9 cellular contexts compared by ENCODE assay signal in genomic region chr9:105656131-105656921, GRCh38. TPM values are rescaled to one million over a fixed set of nuclear protein-coding genes. Genes with fewer than 3 reads are reported as not detected.
DNase-seq lines count a peak whose midpoint lies in the region; ATAC-seq and TF ChIP-seq lines count a peak whose summit lies in the region.
"Had no signal": no experiment of that assay in that cellular context is flagged by ENCODE, and none has a peak within 500 bp of the region (broad histone marks: within the 10 kb centered on the region; RNA-seq: fewer than 3 reads in every experiment).

No MANE protein-coding gene starts in this region.

- no peak for TF ChIP-seq POLR2A in Peyer's patch (IDR thresholded peaks at IDR 0.05)

- H3K4me3 ChIP-seq in Peyer's patch (peak overlapping the region; percentile 23 to 63 (median 49)), duodenal mucosa (ENCODE audit: low read depth in 1 of 2, low read length in 2 of 2) (peak overlapping the region; percentile 65 to 68), urinary bladder (ENCODE audit: low read depth, low read length) (peak overlapping the region; percentile 35)

- no peaks in the 10 kb centered on the region for H3K9me3 Mint-ChIP-seq in memory B cell

- peaks cover 21% of the 10 kb centered on the region for H3K4me1 Mint-ChIP-seq in memory B cell

- TF ChIP-seq CTCF in 22Rv1 (IDR thresholded peaks at IDR 0.05) = peak; percentile 86
- TF ChIP-seq CTCF in GM10248 (IDR thresholded peaks at IDR 0.05; ENCODE audit: control extremely low read depth, extremely low read depth, low read depth, missing control alignments) = peak; percentile 61
- TF ChIP-seq CTCF in Peyer's patch (IDR thresholded peaks at IDR 0.05) = peak in 4 of 6 experiments; percentile 22 to 46 (median 37)

- CTCF ChIA-PET in GM10248 (lab: Yijun Ruan, JAX) = interaction anchor here (1.0 to 3.2 kb wide), 13 partner anchors 8 to 418 kb away, joined by 3 to 15 read pairs (median 5); no protein-coding TSS in a partner anchor

- H3K27me3 Mint-ChIP-seq in memory B cell = peaks cover 5% of the 10 kb centered on the region

- H3K36me3 ChIP-seq in Peyer's patch = no peaks in the 10 kb centered on the region
- no peaks in the 10 kb centered on the region for H3K36me3 ChIP-seq in duodenal mucosa (ENCODE audit: control insufficient read depth in 1 of 2, insufficient read depth in 2 of 2, low read length in 2 of 2)
- no peaks in the 10 kb centered on the region for H3K36me3 ChIP-seq in urinary bladder (ENCODE audit: insufficient read depth)

- peak overlapping the region; percentile 28 for H3K27ac Mint-ChIP-seq in memory B cell

- DNase-seq in GM10248 (ENCODE audit: extremely low spot score) (peak; percentile 78), Peyer's patch (peak in 2 of 3 donors; percentile 52 to 56), memory B cell (ENCODE audit: low spot score in 2 of 2) (peak in 1 of 2 donors; percentile 19), cortex of kidney (lab: John Stamatoyannopoulos, UW) (no peak)

- peaks cover 0 to 8% of the 10 kb centered on the region in 2 donors for H3K27me3 ChIP-seq in Peyer's patch
- peaks cover 13 to 19% of the 10 kb centered on the region in 2 donors for H3K27me3 ChIP-seq in duodenal mucosa (ENCODE audit: control insufficient read depth in 1 of 2, insufficient read depth in 2 of 2, low read length in 2 of 2)

- H3K9me3 ChIP-seq in Peyer's patch = no peaks in the 10 kb centered on the region
- H3K9me3 ChIP-seq in duodenal mucosa (ENCODE audit: control insufficient read depth in 1 of 2, low read length in 2 of 2) = no peaks in the 10 kb centered on the region

- no peak overlapping the region for H3K27ac ChIP-seq in 22Rv1
- H3K27ac ChIP-seq in Peyer's patch = no peak overlapping the region
- no peak overlapping the region for H3K27ac ChIP-seq in duodenal mucosa (ENCODE audit: low read depth, low read length)
- H3K27ac ChIP-seq in urinary bladder (ENCODE audit: low read depth) = no peak overlapping the region

- H3K9ac ChIP-seq in duodenal mucosa (ENCODE audit: low read depth in 1 of 2, low read length in 2 of 2) = peak overlapping the region; percentile 3 to 12

- H3K4me3 Mint-ChIP-seq in memory B cell = peak overlapping the region; percentile 82

- H3K36me3 Mint-ChIP-seq in memory B cell = no peaks in the 10 kb centered on the region

- ATAC-seq in HG02973 (IDR thresholded peaks at IDR 0.05; ENCODE audit: unreplicated experiment) = peak; percentile 58
- peak; percentile 75 for ATAC-seq in memory B cell (ENCODE audit: low read depth)
- ATAC-seq: HCT116 had no signal

- 2% methylated on average over 75 of the region's 75 CpGs for WGBS in urinary bladder

- POLR2A ChIA-PET in GM10248 (lab: Yijun Ruan, JAX) = no interaction called here

- H3K4me1 ChIP-seq in Peyer's patch (peaks cover 0 to 9% (median 0%) of the 10 kb centered on the region in 4 donors), duodenal mucosa (ENCODE audit: control insufficient read depth in 1 of 2, insufficient read depth in 2 of 2, low read length in 2 of 2) (peaks cover 0 to 5% of the 10 kb centered on the region in 2 donors), urinary bladder (ENCODE audit: insufficient read depth) (no peaks in the 10 kb centered on the region)

RNA-seq across cellular contexts. Expression of gene TAL2, which starts 5.9 kb away (rescaled TPM):
- total RNA-seq in Peyer's patch = not detected
- 0.69 TPM for total RNA-seq in urinary bladder
- polyA plus RNA-seq in urinary bladder = not detected

RNA-seq across cellular contexts. Expression of gene TMEM38B, which starts 38.0 kb away (rescaled TPM):
- total RNA-seq in Peyer's patch (10 to 100 TPM in 3 of 4 donors, 1 to 10 TPM in 1; 9.9 to 18.0 (median 12.5) TPM), urinary bladder (15.0 TPM)
- polyA plus RNA-seq in urinary bladder = 9.6 TPM
